2 cellular contexts compared by ENCODE assay signal in the genomic region with DNA sequence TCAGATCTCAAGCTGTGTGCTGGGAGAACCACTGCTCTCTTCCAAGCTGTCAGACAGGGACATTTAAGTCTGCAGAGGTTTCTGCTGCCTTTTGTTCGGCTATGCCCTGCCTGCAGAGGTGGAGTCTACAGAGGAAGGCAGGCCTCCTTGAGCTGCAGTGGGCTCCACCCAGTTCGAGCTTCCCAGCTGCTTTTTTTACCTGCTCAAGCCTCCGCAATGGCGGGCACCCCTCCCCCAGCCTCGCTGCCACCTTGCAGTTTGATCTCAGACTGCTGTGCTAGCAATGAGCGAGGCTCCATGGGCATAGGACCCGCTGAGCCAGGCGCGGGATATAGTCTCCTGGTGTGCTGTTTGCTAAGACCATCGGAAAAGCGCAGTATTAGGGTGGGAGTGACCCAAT. TPM values are rescaled to one million over a fixed set of nuclear protein-coding genes. Genes with fewer than 3 reads are reported as not detected.
"Had no signal": no experiment of that assay in that cellular context is flagged by ENCODE, and none has a peak within 500 bp of the region (broad histone marks: within the 10 kb centered on the region; RNA-seq: fewer than 3 reads in every experiment).

No MANE protein-coding gene starts in this region.

RNA-seq across cellular contexts. Expression of a gene that starts 55.8 kb away (rescaled TPM):
- total RNA-seq: lung microvascular endothelial cell, mesenteric fat pad had no signal
